Comparison of ENCODE assay signal across 14 cellular contexts in genomic region chr3:55604414-55604813, GRCh38.
A peak's percentile ranks its signal among the peaks of the same experiment; 100 is the strongest.
DNase-seq lines count a peak whose midpoint lies in the region; ATAC-seq, FAIRE-seq and TF ChIP-seq lines count a peak whose summit lies in the region.
"Had no signal": no experiment of that assay in that cellular context is flagged by ENCODE, and none has a peak within 500 bp of the region (broad histone marks: within the 10 kb centered on the region; RNA-seq: fewer than 3 reads in every experiment).

No MANE protein-coding gene starts in this region.

- no peaks in the 10 kb centered on the region for H3K4me1 Mint-ChIP-seq in activated CD4-positive, alpha-beta T cell treated with anti-CD3 and anti-CD28 coated beads for 36 hours

- FAIRE-seq in GM12892 (lab: Jason Lieb, UNC) (peak; percentile 30), GM12878 (lab: Jason Lieb, UNC) (no peak)
- FAIRE-seq: RCC 7860 had no signal

- peaks cover 7% of the 10 kb centered on the region for H3K27me3 Mint-ChIP-seq in activated CD4-positive, alpha-beta T cell treated with anti-CD3 and anti-CD28 coated beads for 36 hours

- no TSS peak for BruUV-seq in GM12878 (replicated peaks; lab: Mats Ljungman, UMichigan)

- TF ChIP-seq CTCF in GM12878 (IDR thresholded peaks at IDR 0.05 in 2 of 3, conservative IDR thresholded peaks at IDR 0.05 in 1 of 3; ENCODE audit: control insufficient read depth in 2 of 3, extremely low read depth in 1 of 3, insufficient read depth in 1 of 3, low read depth in 3 of 3, low read length in 3 of 3): no peak

- POLR2A ChIA-PET in GM12878 (lab: Charles Lee): no interaction called here
- POLR2A ChIA-PET in activated CD4-positive, alpha-beta T cell treated with anti-CD3 and anti-CD28 coated beads for 36 hours (lab: Charles Lee): no interaction called here

- intact Hi-C loops in GM12878 (cut with micrococcal nuclease; ENCODE audit: unreplicated experiment): no loop called here
- intact Hi-C loops in activated CD4-positive, alpha-beta T cell treated with anti-CD3 and anti-CD28 coated beads for 36 hours (cut with DNase I, micrococcal nuclease): no loop called here

- peak overlapping the region; percentile 54 for H3K4me2 ChIP-seq in Karpas-422 (ENCODE audit: low read depth, low read length, poor library complexity, severe bottlenecking)
- H3K4me2 ChIP-seq in GM12878 (ENCODE audit: control insufficient read depth, insufficient read depth): no peak overlapping the region

- RAD21 ChIA-PET in GM12878 (lab: Charles Lee; ENCODE audit: unreplicated experiment): interaction anchor here (0.6 to 1.1 kb wide), 2 partner anchors 27 to 118 kb away, joined by 3 read pairs; no protein-coding TSS in a partner anchor

- H3K4me1 ChIP-seq in Karpas-422 (ENCODE audit: low read length) (peaks cover 46% of the 10 kb centered on the region), GM12878 (ENCODE audit: control insufficient read depth, insufficient read depth, low read length) (peaks cover 26% of the 10 kb centered on the region)

- no peaks in the 10 kb centered on the region for H3K27me3 ChIP-seq in Karpas-422 (ENCODE audit: low read length)
- H3K27me3 ChIP-seq in GM12878 (replicated peaks in 1 of 2; ENCODE audit: control insufficient read depth in 2 of 2, insufficient read depth in 2 of 2, low read length in 1 of 2): no peaks in the 10 kb centered on the region

- no peaks in the 10 kb centered on the region for H3K36me3 Mint-ChIP-seq in activated CD4-positive, alpha-beta T cell treated with anti-CD3 and anti-CD28 coated beads for 36 hours (ENCODE audit: low read depth)

- in situ Hi-C loops in GM12878 (cut with MboI): no loop called here

- no peak for DNase-seq in GM12892 (ENCODE audit: insufficient read length)
- peak; percentile 70 for DNase-seq in Karpas-422
- DNase-seq in GM12878 (ENCODE audit: low read depth, low spot score): no peak
- DNase-seq in germinal center (ENCODE audit: low spot score): peak; percentile 38
- DNase-seq in HUDEP-2 (lab: John Stamatoyannopoulos, UW; ENCODE audit: unreplicated experiment in 76 of 76): no peak
- DNase-seq in NCI-H146 treated with DMSO at 0.1 percent for 48 hours (lab: John Stamatoyannopoulos, UW; ENCODE audit: unreplicated experiment): no peak
- no peak for DNase-seq in activated CD4-positive, alpha-beta T cell treated with anti-CD3 and anti-CD28 coated beads for 36 hours
- DNase-seq in NAMALWA (ENCODE audit: low spot score): no peak
- DNase-seq: GF-D8, NCI-H1694, NCI-H446, NCI-H748 treated with DMSO at 0.1 percent for 48 hours, SIG-M5 had no signal

- H3K4me3 Mint-ChIP-seq in activated CD4-positive, alpha-beta T cell treated with anti-CD3 and anti-CD28 coated beads for 36 hours: no peak overlapping the region

- H3K4me3 ChIP-seq in Karpas-422 (ENCODE audit: low read length): peak overlapping the region; percentile 21
- H3K4me3 ChIP-seq in GM12878: no peak overlapping the region

- TF ChIP-seq POLR2A in GM12892 (IDR thresholded peaks at IDR 0.05; ENCODE audit: low read depth, low read length) (no peak), GM12878 (IDR thresholded peaks at IDR 0.05; ENCODE audit: low read depth, low read length) (no peak)

- H3K79me2 ChIP-seq in Karpas-422 (ENCODE audit: low read length) (no peaks in the 10 kb centered on the region), GM12878 (ENCODE audit: control insufficient read depth, insufficient read depth, low read length) (no peaks in the 10 kb centered on the region)

- H2AFZ ChIP-seq in Karpas-422 (ENCODE audit: low read length): peak overlapping the region; percentile 73
- H2AFZ ChIP-seq in GM12878 (ENCODE audit: control insufficient read depth, low read depth, low read length): peak overlapping the region; percentile 13; the same call in 1 of the 2 replicates

- H3K9me3 ChIP-seq in Karpas-422 (ENCODE audit: low read length) (no peaks in the 10 kb centered on the region), GM12878 (replicated peaks; ENCODE audit: control insufficient read depth, insufficient read depth, low read length) (no peaks in the 10 kb centered on the region; the same call in 2 of the 3 replicates)

- no peak for TF ChIP-seq EP300 in GM12878 (IDR thresholded peaks at IDR 0.05; ENCODE audit: borderline replicate concordance in 1 of 2, control insufficient read depth in 1 of 2, low read depth in 2 of 2, low read length in 2 of 2)

- TF ChIP-seq RAD21 in GM12878 (IDR thresholded peaks at IDR 0.05; ENCODE audit: insufficient read depth, low read depth, low read length): no peak

- no peaks in the 10 kb centered on the region for H3K36me3 ChIP-seq in Karpas-422 (ENCODE audit: insufficient read depth, low read length)
- H3K36me3 ChIP-seq in GM12878 (ENCODE audit: control insufficient read depth in 2 of 2, insufficient read depth in 2 of 2, low read length in 1 of 2): no peaks in the 10 kb centered on the region

- H3K27ac ChIP-seq in Karpas-422 (ENCODE audit: low read length) (peak overlapping the region; percentile 78), GM12878 (ENCODE audit: control insufficient read depth, insufficient read depth) (no peak overlapping the region)

- H3K9me3 Mint-ChIP-seq in activated CD4-positive, alpha-beta T cell treated with anti-CD3 and anti-CD28 coated beads for 36 hours (ENCODE audit: low read depth): no peaks in the 10 kb centered on the region

- SMC1A ChIA-PET in GM12878 (lab: Charles Lee; ENCODE audit: uncharacterized antibody, unreplicated experiment): interaction anchor here (0.9 to 2.3 kb wide), 3 partner anchors 13 to 57 kb away, joined by 3 to 8 read pairs (median 3); no protein-coding TSS in a partner anchor

- WGBS in GM12878 (ENCODE audit: insufficient coverage, insufficient replicate concordance, low lambda C conversion rate, missing lambda C conversion rate): 60% methylated on average over 3 of the region's 3 CpGs

- H3K9ac ChIP-seq in Karpas-422 (ENCODE audit: low read length) (peak overlapping the region; percentile 59), GM12878 (ENCODE audit: control insufficient read depth, insufficient read depth, low read length) (no peak overlapping the region)

- CTCF ChIA-PET in GM12878 (lab: Yijun Ruan, JAX): no interaction called here
- CTCF ChIA-PET in activated CD4-positive, alpha-beta T cell treated with anti-CD3 and anti-CD28 coated beads for 36 hours (lab: Charles Lee): no interaction called here

- no peaks in the 10 kb centered on the region for H3K9me2 ChIP-seq in Karpas-422 (replicated peaks; ENCODE audit: insufficient read depth, low read length)

- ATAC-seq in GM12878: peak; percentile 8; the same call in 2 of the 3 replicates
- ATAC-seq in activated CD4-positive, alpha-beta T cell treated with anti-CD3 and anti-CD28 coated beads for 36 hours: no peak

- H3K27ac Mint-ChIP-seq in activated CD4-positive, alpha-beta T cell treated with anti-CD3 and anti-CD28 coated beads for 36 hours: no peak overlapping the region

- H4K20me1 ChIP-seq in Karpas-422 (ENCODE audit: insufficient read depth, low read depth, low read length): no peaks in the 10 kb centered on the region
- H4K20me1 ChIP-seq in GM12878 (ENCODE audit: control insufficient read depth, insufficient read depth): no peaks in the 10 kb centered on the region

TF ChIP-seq in GM12878, 131 proteins besides CTCF, POLR2A, EP300 and RAD21:
- TF ChIP-seq ZNF207 (IDR thresholded peaks at IDR 0.05; ENCODE audit: borderline replicate concordance): no peak
- no peak for TF ChIP-seq BACH1 (IDR thresholded peaks at IDR 0.05; ENCODE audit: borderline replicate concordance)
- TF ChIP-seq ATF7 (IDR thresholded peaks at IDR 0.05; ENCODE audit: low read depth): 0 out of 2 replicates have a peak, but pooled peaks have one; percentile 42
- no peak for TF ChIP-seq NFYA (IDR thresholded peaks at IDR 0.05; ENCODE audit: borderline replicate concordance, low read depth, low read length)
- TF ChIP-seq ZNF384 (IDR thresholded peaks at IDR 0.05; ENCODE audit: borderline replicate concordance, low read depth, low read length): no peak

Comparison
In these comparisons a context has a peak if more than half of its experiments do, and no peak if none do; other contexts are left out.
1. DNase-seq: peak in Karpas-422 (single experiment) and germinal center (single experiment); none in GM12892 (single experiment), GM12878 (single experiment), HUDEP-2 (0 of 76), NCI-H146 treated with DMSO at 0.1 percent for 48 hours (single experiment), activated CD4-positive, alpha-beta T cell treated with anti-CD3 and anti-CD28 coated beads for 36 hours (single experiment) and NAMALWA (single experiment).